In genomic region chrX:49167740-49168108, GRCh38 we compare ENCODE assay signal across 1 cellular context.
TF ChIP-seq lines count a peak whose summit lies in the region.

No MANE protein-coding gene starts in this region.

TF ChIP-seq in HepG2, 621 proteins besides CTCF, POLR2A, EP300 and RAD21:
- TF ChIP-seq ZNF629 (CRISPR knock-in tag; conservative IDR thresholded peaks at IDR 0.05) (peak; percentile 79), HNF4A (CRISPR knock-in tag; IDR thresholded peaks at IDR 0.05) (no peak)
TF ChIP-seq in HepG2: peak in this region for 1.
